Comparison of ENCODE assay signal across 21 cellular contexts in the genomic region with DNA sequence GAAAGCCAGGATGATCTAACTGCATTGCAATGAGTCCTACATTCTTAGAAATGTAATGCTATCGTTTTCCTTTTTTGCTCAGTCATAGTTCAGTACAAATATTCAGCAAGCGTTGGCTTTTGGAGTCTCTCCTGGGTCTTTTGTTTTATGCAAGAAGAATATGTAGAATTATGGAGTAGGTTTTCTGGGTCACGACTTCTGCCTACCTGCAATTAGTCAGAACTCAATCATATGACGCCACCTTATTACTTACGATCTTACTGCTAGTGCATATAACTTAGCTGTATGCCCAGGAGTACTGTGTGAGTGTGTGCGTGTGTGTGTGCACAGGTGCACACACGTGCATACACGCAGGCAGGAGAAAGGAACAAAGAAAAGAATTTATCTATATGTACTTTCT.
DNase-seq lines count a peak whose midpoint lies in the region; ATAC-seq and TF ChIP-seq lines count a peak whose summit lies in the region.
"Had no signal": no experiment of that assay in that cellular context is flagged by ENCODE, and none has a peak within 500 bp of the region (broad histone marks: within the 10 kb centered on the region; RNA-seq: fewer than 3 reads in every experiment).

No MANE protein-coding gene starts in this region.

- H3K79me1 ChIP-seq in IMR-90 (ENCODE audit: low read depth in 1 of 2, low read length in 2 of 2): no peaks in the 10 kb centered on the region

- H4K8ac ChIP-seq in IMR-90 (ENCODE audit: low read depth in 2 of 2, low read length in 2 of 2): no peak overlapping the region

- dilution Hi-C loops in IMR-90 (cut with HindIII; ENCODE audit: low sequenced_read_pairs, unreplicated experiment): no loop called here

- no peaks in the 10 kb centered on the region; the same call in 1 of the 2 replicates for H3K9me3 ChIP-seq in IMR-90 (ENCODE audit: control insufficient read depth, insufficient read depth, low read length)
- no peaks in the 10 kb centered on the region for H3K9me3 ChIP-seq in right atrium auricular region
- no peaks in the 10 kb centered on the region for H3K9me3 ChIP-seq in stomach
- H3K9me3 ChIP-seq: A549, Caco-2 had no signal

- H2BK15ac ChIP-seq in IMR-90 (ENCODE audit: low read depth, low read length): no peak overlapping the region

- ATAC-seq in IMR-90 (ENCODE audit: low read depth): no peak; the same call in 1 of the 2 replicates
- ATAC-seq: A549, Panc1 had no signal

- POLR2A ChIA-PET in IMR-90 (lab: Charles Lee; ENCODE audit: unreplicated experiment): no interaction called here

- H3K9ac ChIP-seq in IMR-90 (ENCODE audit: low read depth, low read length): no peak overlapping the region
- H3K9ac ChIP-seq: KMS-11 had no signal

- H3K36me3 ChIP-seq in IMR-90 (ENCODE audit: control insufficient read depth, insufficient read depth, low read length) (no peaks in the 10 kb centered on the region), right atrium auricular region (no peaks in the 10 kb centered on the region), stomach (no peaks in the 10 kb centered on the region)

- no peak overlapping the region for H3K14ac ChIP-seq in IMR-90 (replicated peaks; ENCODE audit: low read depth, low read length)

- H3K23ac ChIP-seq in IMR-90 (ENCODE audit: low read depth, low read length): no peak overlapping the region

- intact Hi-C loops in IMR-90 (cut with micrococcal nuclease) (loop anchor here (10.0 kb wide), 1 partner anchor 508 kb away; no protein-coding TSS in a partner anchor), stomach (cut with DNase I; ENCODE audit: low total_unique reads) (no loop called here)

- no peak for TF ChIP-seq RAD21 in IMR-90 (IDR thresholded peaks at IDR 0.05; ENCODE audit: low read length)

- no peak overlapping the region for H2AFZ ChIP-seq in IMR-90 (replicated peaks; ENCODE audit: low read length, poor library complexity)

- in situ Hi-C loops in IMR-90 (cut with MboI; ENCODE audit: low sequenced_read_pairs): no loop called here
- in situ Hi-C loops in astrocyte of the spinal cord (cut with HindIII; ENCODE audit: low sequenced_read_pairs): no loop called here

- TF ChIP-seq EP300 in stomach (IDR thresholded peaks at IDR 0.05): no peak

- no peak overlapping the region for H3K18ac ChIP-seq in IMR-90 (ENCODE audit: low read depth, low read length)

- CTCF ChIA-PET in IMR-90 (lab: Yijun Ruan, JAX): interaction anchor here (1.1 kb wide), 1 partner anchor 17 kb away, joined by 3 read pairs; no protein-coding TSS in a partner anchor

- H3K56ac ChIP-seq in IMR-90 (ENCODE audit: extremely low read depth, insufficient read depth, low read length): no peak overlapping the region

- TF ChIP-seq POLR2A in IMR-90 (IDR thresholded peaks at IDR 0.05; ENCODE audit: low read depth, low read length) (no peak), stomach (IDR thresholded peaks at IDR 0.05) (no peak)

- no peaks in the 10 kb centered on the region for H3K4me1 ChIP-seq in IMR-90 (ENCODE audit: control insufficient read depth, insufficient read depth, low read length)
- no peaks in the 10 kb centered on the region for H3K4me1 ChIP-seq in right atrium auricular region
- no peaks in the 10 kb centered on the region for H3K4me1 ChIP-seq in stomach
- H3K4me1 ChIP-seq: A549, Caco-2 had no signal

- H3K27ac ChIP-seq in IMR-90 (ENCODE audit: insufficient read depth, low read length) (no peak overlapping the region), right atrium auricular region (no peak overlapping the region), stomach (no peak overlapping the region)
- H3K27ac ChIP-seq: A549, KMS-11, RWPE1 had no signal

- H2AK9ac ChIP-seq in IMR-90 (replicated peaks; ENCODE audit: low read depth, low read length, poor library complexity): no peak overlapping the region

- DNase-seq in IMR-90 (peak; percentile 1), astrocyte of the spinal cord (ENCODE audit: low read depth, low spot score) (peak; percentile 14), epithelial cell of esophagus (ENCODE audit: low read depth) (peak; percentile 0), putamen (ENCODE audit: low spot score) (peak; percentile 73), right atrium auricular region (ENCODE audit: low spot score) (no peak), stomach (no peak), NCI-H774 (lab: John Stamatoyannopoulos, UW) (no peak)
- DNase-seq: AML-193; C1 segment of cervical spinal cord; Caco-2; CD4-positive, alpha-beta memory T cell; NCI-H1048; NCI-H1694 treated with DMSO at 0.1 percent for 48 hours; NCI-H2081; NCI-H2227 treated with DMSO at 0.1 percent for 48 hours; NCI-H526 treated with DMSO at 0.1 percent for 48 hours; SHP77 had no signal

- H4K5ac ChIP-seq in IMR-90 (ENCODE audit: low read depth, low read length): no peak overlapping the region

- H2AK5ac ChIP-seq in IMR-90 (ENCODE audit: low read depth, low read length): no peak overlapping the region

- no peak for TF ChIP-seq CTCF in IMR-90 (conservative IDR thresholded peaks at IDR 0.05; ENCODE audit: low read depth, low read length)
- no peak for TF ChIP-seq CTCF in astrocyte of the spinal cord (IDR thresholded peaks at IDR 0.05; ENCODE audit: low read depth, low read length)
- no peak for TF ChIP-seq CTCF in epithelial cell of esophagus (IDR thresholded peaks at IDR 0.05; ENCODE audit: insufficient read depth, low read depth, low read length, missing control alignments)
- no peak for TF ChIP-seq CTCF in right atrium auricular region (IDR thresholded peaks at IDR 0.05)
- TF ChIP-seq CTCF in stomach (IDR thresholded peaks at IDR 0.05): no peak

- H3K4me2 ChIP-seq in IMR-90 (ENCODE audit: low read depth, low read length): no peak overlapping the region
- H3K4me2 ChIP-seq: A549, KMS-11 had no signal

- H3K27me3 ChIP-seq in IMR-90 (ENCODE audit: control insufficient read depth, insufficient read depth, low read length): no peaks in the 10 kb centered on the region
- H3K27me3 ChIP-seq in right atrium auricular region: no peaks in the 10 kb centered on the region
- no peaks in the 10 kb centered on the region for H3K27me3 ChIP-seq in stomach

- BruUV-seq in IMR-90 (replicated peaks; lab: Mats Ljungman, UMichigan): no TSS peak

- H3K4ac ChIP-seq in IMR-90 (ENCODE audit: low read depth, low read length): no peak overlapping the region

- no peaks in the 10 kb centered on the region for H4K20me1 ChIP-seq in IMR-90 (ENCODE audit: insufficient read depth, low read length)

- no peak overlapping the region for H2BK120ac ChIP-seq in IMR-90 (ENCODE audit: low read depth, low read length)

- H2BK20ac ChIP-seq in IMR-90 (ENCODE audit: low read depth, low read length): no peak overlapping the region

- no peak overlapping the region for H2BK5ac ChIP-seq in IMR-90 (ENCODE audit: low read depth, low read length, poor library complexity, severe bottlenecking)

- H3K9me1 ChIP-seq in IMR-90 (ENCODE audit: insufficient read depth, low read length): no peaks in the 10 kb centered on the region

- H4K91ac ChIP-seq in IMR-90 (ENCODE audit: insufficient read depth, low read depth, low read length): no peak overlapping the region

- H3K4me3 ChIP-seq in IMR-90 (ENCODE audit: insufficient read depth, low read depth, low read length) (no peak overlapping the region), astrocyte of the spinal cord (ENCODE audit: low read depth, low read length) (no peak overlapping the region), epithelial cell of esophagus (ENCODE audit: low read length) (no peak overlapping the region), right atrium auricular region (no peak overlapping the region), stomach (no peak overlapping the region)
- H3K4me3 ChIP-seq: A549 had no signal

- no CpG with 5 or more reads among the region's 8 CpGs for whole genome bisulfite sequencing in IMR-90 (ENCODE audit: extremely low coverage in 2 of 2, insufficient read length in 1 of 2), 2 experiments
- WGBS in stomach, 5 donors: 51 to 74% (median 61%) methylated on average over 8 of the region's 8 CpGs

TF ChIP-seq in IMR-90, 13 proteins besides CTCF, POLR2A, EP300 and RAD21:
- TF ChIP-seq NFE2L2 (IDR thresholded peaks at IDR 0.05; ENCODE audit: low read depth, low read length) (peak; percentile 36; the same call in 1 of the 2 replicates), BHLHE40 (IDR thresholded peaks at IDR 0.05; ENCODE audit: low read depth, low read length) (no peak)

Comparison
In these comparisons a context has a peak if more than half of its experiments do, and no peak if none do; other contexts are left out.
1. DNase-seq: peak in IMR-90 (single experiment), astrocyte of the spinal cord (single experiment), epithelial cell of esophagus (single experiment) and putamen (single experiment); none in right atrium auricular region (single experiment), stomach (single experiment) and NCI-H774 (single experiment).